30 cellular contexts compared by ENCODE assay signal in genomic region chr12:127101086-127101485, GRCh38.
"Had no signal": no experiment of that assay in that cellular context is flagged by ENCODE, and none has a peak within 500 bp of the region (broad histone marks: within the 10 kb centered on the region; RNA-seq: fewer than 3 reads in every experiment).

No MANE protein-coding gene starts in this region.

- H3K4me1 Mint-ChIP-seq: activated CD4-positive, alpha-beta T cell treated with anti-CD3 and anti-CD28 coated beads, Interleukin-2, amount 10 ng/mL, durations not matched to agents 7 days and 5 days; activated naive CD4-positive, alpha-beta T cell treated with anti-CD3 and anti-CD28 coated beads, Interleukin-2, amount 50 U/mL, for 24 hours; activated naive CD8-positive, alpha-beta T cell treated with anti-CD3 and anti-CD28 coated beads for 36 hours; activated naive CD8-positive, alpha-beta T cell treated with anti-CD3 and anti-CD28 coated beads, Interleukin-2, amount 50 U/mL, for 24 hours; WTC11 had no signal

- H3K36me3 ChIP-seq: adrenal gland, esophagus muscularis mucosa, gastroesophageal sphincter, heart right ventricle had no signal

- DNase-seq: activated CD4-positive, alpha-beta T cell treated with anti-CD3 and anti-CD28 coated beads for 1 hour; activated CD4-positive, alpha-beta T cell treated with anti-CD3 and anti-CD28 coated beads for 4 hours; activated CD4-positive, alpha-beta T cell treated with anti-CD3 and anti-CD28 coated beads, Interleukin-2, amount 10 ng/mL, durations not matched to agents 7 days and 5 days; activated CD4-positive, alpha-beta T cell treated with anti-CD3 and anti-CD28 coated beads, Interleukin-2, amount 50 U/mL, for 4 hours; activated CD8-positive, alpha-beta memory T cell treated with anti-CD3 and anti-CD28 coated beads for 24 hours; activated CD8-positive, alpha-beta T cell treated with anti-CD3 and anti-CD28 coated beads for 36 hours; activated effector memory CD4-positive, alpha-beta T cell treated with anti-CD3 and anti-CD28 coated beads, Interleukin-2, amount 50 U/mL, for 16 hours; activated naive CD4-positive, alpha-beta T cell treated with anti-CD3 and anti-CD28 coated beads for 36 hours; activated naive CD8-positive, alpha-beta T cell treated with anti-CD3 and anti-CD28 coated beads for 36 hours; activated naive CD8-positive, alpha-beta T cell treated with anti-CD3 and anti-CD28 coated beads, Interleukin-2, amount 50 U/mL, for 24 hours; activated T-cell treated with anti-CD3 and anti-CD28 coated beads, Interleukin-2, amount 50 U/mL, for 4 hours; adrenal gland; amygdala; aorta; body of pancreas; caudate nucleus; cortex of kidney; dermis blood vessel endothelial cell; effector CD4-positive, alpha-beta T cell; effector memory CD8-positive, alpha-beta T cell; erythroblast; foreskin melanocyte; T-helper 2 cell had no signal

- H3K9me3 Mint-ChIP-seq: activated CD4-positive, alpha-beta T cell treated with anti-CD3 and anti-CD28 coated beads, Interleukin-2, amount 10 ng/mL, durations not matched to agents 7 days and 5 days; activated CD8-positive, alpha-beta T cell treated with anti-CD3 and anti-CD28 coated beads for 36 hours; activated naive CD4-positive, alpha-beta T cell treated with anti-CD3 and anti-CD28 coated beads for 36 hours; activated naive CD4-positive, alpha-beta T cell treated with anti-CD3 and anti-CD28 coated beads, Interleukin-2, amount 50 U/mL, for 24 hours; activated naive CD8-positive, alpha-beta T cell treated with anti-CD3 and anti-CD28 coated beads for 36 hours; activated naive CD8-positive, alpha-beta T cell treated with anti-CD3 and anti-CD28 coated beads, Interleukin-2, amount 50 U/mL, for 24 hours; activated T-cell treated with anti-CD3 and anti-CD28 coated beads, Interleukin-2, amount 50 U/mL, for 4 hours; activated T-helper 2 cell treated with anti-CD3 and anti-CD28 coated beads, Interferon-gamma antibody, Interleukin-2, Interleukin-4, amounts not matched to agents 10 μg/mL and 5 μg/mL and 100 μg/mL, durations not matched to agents 14 hours and 24 hours and 36 hours; effector memory CD8-positive, alpha-beta T cell had no signal

- H3K36me3 Mint-ChIP-seq: activated naive CD4-positive, alpha-beta T cell treated with anti-CD3 and anti-CD28 coated beads, Interleukin-2, amount 50 U/mL, for 24 hours; activated naive CD8-positive, alpha-beta T cell treated with anti-CD3 and anti-CD28 coated beads for 36 hours had no signal

- H3K27me3 ChIP-seq: adrenal gland, body of pancreas, esophagus muscularis mucosa, gastroesophageal sphincter had no signal

- H3K9me3 ChIP-seq: adrenal gland, body of pancreas, esophagus muscularis mucosa, gastroesophageal sphincter, heart right ventricle had no signal

- ATAC-seq: activated CD8-positive, alpha-beta T cell treated with anti-CD3 and anti-CD28 coated beads for 36 hours; activated naive CD8-positive, alpha-beta T cell treated with anti-CD3 and anti-CD28 coated beads, Interleukin-2, amount 50 U/mL, for 24 hours; activated T-cell treated with anti-CD3 and anti-CD28 coated beads, Interleukin-2, amount 50 U/mL, for 4 hours; body of pancreas; effector memory CD8-positive, alpha-beta T cell; gastroesophageal sphincter; WTC11 had no signal

- H3K4me3 ChIP-seq: adrenal gland, body of pancreas, esophagus muscularis mucosa, gastroesophageal sphincter, heart right ventricle had no signal

- H3K27ac Mint-ChIP-seq: activated CD4-positive, alpha-beta T cell treated with anti-CD3 and anti-CD28 coated beads, Interleukin-2, amount 10 ng/mL, durations not matched to agents 7 days and 5 days; activated CD8-positive, alpha-beta T cell treated with anti-CD3 and anti-CD28 coated beads for 36 hours; activated naive CD4-positive, alpha-beta T cell treated with anti-CD3 and anti-CD28 coated beads for 36 hours; activated naive CD4-positive, alpha-beta T cell treated with anti-CD3 and anti-CD28 coated beads, Interleukin-2, amount 50 U/mL, for 24 hours; activated naive CD8-positive, alpha-beta T cell treated with anti-CD3 and anti-CD28 coated beads for 36 hours; activated naive CD8-positive, alpha-beta T cell treated with anti-CD3 and anti-CD28 coated beads, Interleukin-2, amount 50 U/mL, for 24 hours; activated T-helper 2 cell treated with anti-CD3 and anti-CD28 coated beads, Interferon-gamma antibody, Interleukin-2, Interleukin-4, amounts not matched to agents 10 μg/mL and 5 μg/mL and 100 μg/mL, durations not matched to agents 14 hours and 24 hours and 36 hours; effector memory CD8-positive, alpha-beta T cell; WTC11 had no signal

- H3K27ac ChIP-seq: adrenal gland, body of pancreas, esophagus muscularis mucosa, gastroesophageal sphincter, heart right ventricle, VCaP had no signal

- H3K4me3 Mint-ChIP-seq: activated CD4-positive, alpha-beta T cell treated with anti-CD3 and anti-CD28 coated beads, Interleukin-2, amount 10 ng/mL, durations not matched to agents 7 days and 5 days; activated CD8-positive, alpha-beta T cell treated with anti-CD3 and anti-CD28 coated beads for 36 hours; activated naive CD4-positive, alpha-beta T cell treated with anti-CD3 and anti-CD28 coated beads for 36 hours; activated naive CD4-positive, alpha-beta T cell treated with anti-CD3 and anti-CD28 coated beads, Interleukin-2, amount 50 U/mL, for 24 hours; activated naive CD8-positive, alpha-beta T cell treated with anti-CD3 and anti-CD28 coated beads for 36 hours; activated naive CD8-positive, alpha-beta T cell treated with anti-CD3 and anti-CD28 coated beads, Interleukin-2, amount 50 U/mL, for 24 hours; activated T-cell treated with anti-CD3 and anti-CD28 coated beads, Interleukin-2, amount 50 U/mL, for 4 hours; effector memory CD8-positive, alpha-beta T cell; WTC11 had no signal

- H3K4me1 ChIP-seq: adrenal gland, body of pancreas, esophagus muscularis mucosa, gastroesophageal sphincter, heart right ventricle had no signal
